In genomic region chr7:139886899-139887298, GRCh38 we compare ENCODE assay signal across 24 cellular contexts. TPM values are rescaled to one million over a fixed set of nuclear protein-coding genes. Genes with fewer than 3 reads are reported as not detected.
DNase-seq lines count a peak whose midpoint lies in the region; ATAC-seq, FAIRE-seq and TF ChIP-seq lines count a peak whose summit lies in the region.
"Had no signal": no experiment of that assay in that cellular context is flagged by ENCODE, and none has a peak within 500 bp of the region (broad histone marks: within the 10 kb centered on the region; RNA-seq: fewer than 3 reads in every experiment).

No MANE protein-coding gene starts in this region.

- no peak overlapping the region for H3K4me2 ChIP-seq in GM12878 (ENCODE audit: control insufficient read depth, insufficient read depth)
- H3K4me2 ChIP-seq: A549, KMS-11 had no signal

- H3K9ac ChIP-seq in GM12878 (ENCODE audit: control insufficient read depth, insufficient read depth, low read length), result no peak overlapping the region
- H3K9ac ChIP-seq: KMS-11 had no signal

- H3K9me3 Mint-ChIP-seq in stimulated activated effector memory CD8-positive, alpha-beta T cell treated with anti-CD3 and anti-CD28 coated beads, Interleukin-12 subunit alpha, Interleukin-12 subunit beta, amount 100 ng/mL, for 72 hours, result no peaks in the 10 kb centered on the region
- H3K9me3 Mint-ChIP-seq in CD4-positive, alpha-beta T cell, result no peaks in the 10 kb centered on the region

- no peaks in the 10 kb centered on the region for H3K79me2 ChIP-seq in GM12878 (ENCODE audit: control insufficient read depth, insufficient read depth, low read length)

- RAD21 ChIA-PET in GM12878 (lab: Charles Lee; ENCODE audit: unreplicated experiment), result interaction anchor here (1.8 to 1.9 kb wide), 2 partner anchors 30 to 240 kb away, joined by 7 to 8 read pairs; no protein-coding TSS in a partner anchor

- DNase-seq in GM18507 (ENCODE audit: extremely low spot score, insufficient read length, low read depth) (no peak), GM12878 (ENCODE audit: low read depth, low spot score) (no peak), mucosa of descending colon (no peak)
- DNase-seq in stimulated activated effector memory CD8-positive, alpha-beta T cell treated with anti-CD3 and anti-CD28 coated beads, Interleukin-12 subunit alpha, Interleukin-12 subunit beta, amount 100 ng/mL, for 72 hours (ENCODE audit: low spot score in 2 of 2), result no peak
- no peak for DNase-seq in CD4-positive, alpha-beta T cell
- DNase-seq: BE2C; CD4-positive, CD25-positive, alpha-beta regulatory T cell; COR-L47; GOT3; IMR-90; NCI-H1105; NCI-H146; NCI-H2029 treated with DMSO at 0.1 percent for 48 hours; NCI-H226; NCI-H510A treated with DMSO at 0.1 percent for 48 hours; NCI-H774; NK-92 treated with Interleukin-12 subunit alpha and Interleukin-12 subunit beta, amount 100 ng/mL, for 24 hours had no signal

- POLR2A ChIA-PET in GM12878 (lab: Charles Lee), result interaction anchor here (1.1 to 1.5 kb wide), 2 partner anchors 13 to 29 kb away, joined by 3 to 5 read pairs; no protein-coding TSS in a partner anchor
- POLR2A ChIA-PET in CD4-positive, alpha-beta T cell (lab: Charles Lee), result no interaction called here

- TF ChIP-seq RAD21 in GM12878 (IDR thresholded peaks at IDR 0.05; ENCODE audit: insufficient read depth, low read depth, low read length), result no peak

- H3K27me3 Mint-ChIP-seq in CD4-positive, alpha-beta T cell, result no peaks in the 10 kb centered on the region

- FAIRE-seq in GM18507 (lab: Jason Lieb, UNC) (peak; percentile 67), GM12878 (lab: Jason Lieb, UNC) (no peak)
- FAIRE-seq: A549 had no signal

- H3K4me3 Mint-ChIP-seq in stimulated activated effector memory CD8-positive, alpha-beta T cell treated with anti-CD3 and anti-CD28 coated beads, Interleukin-12 subunit alpha, Interleukin-12 subunit beta, amount 100 ng/mL, for 72 hours, result no peak overlapping the region
- no peak overlapping the region for H3K4me3 Mint-ChIP-seq in CD4-positive, alpha-beta T cell
- H3K4me3 Mint-ChIP-seq: CD4-positive, CD25-positive, alpha-beta regulatory T cell had no signal

- H4K20me1 ChIP-seq in GM12878 (ENCODE audit: control insufficient read depth, insufficient read depth), result no peaks in the 10 kb centered on the region

- H3K27ac Mint-ChIP-seq in stimulated activated effector memory CD8-positive, alpha-beta T cell treated with anti-CD3 and anti-CD28 coated beads, Interleukin-12 subunit alpha, Interleukin-12 subunit beta, amount 100 ng/mL, for 72 hours, result peak overlapping the region; percentile 38
- H3K27ac Mint-ChIP-seq in CD4-positive, alpha-beta T cell, result no peak overlapping the region
- H3K27ac Mint-ChIP-seq: CD4-positive, CD25-positive, alpha-beta regulatory T cell had no signal

- H3K27ac ChIP-seq in GM12878 (ENCODE audit: control insufficient read depth, insufficient read depth), result no peak overlapping the region
- no peak overlapping the region for H3K27ac ChIP-seq in CD4-positive, alpha-beta T cell (ENCODE audit: low read depth, low read length)
- H3K27ac ChIP-seq: A549, KMS-11 had no signal

- SMC1A ChIA-PET in GM12878 (lab: Charles Lee; ENCODE audit: uncharacterized antibody, unreplicated experiment), result interaction anchor here (0.6 to 3.5 kb wide), 8 partner anchors 11 to 240 kb away, joined by 3 to 15 read pairs (median 4); no protein-coding TSS in a partner anchor

- H3K36me3 ChIP-seq in GM12878 (ENCODE audit: control insufficient read depth in 2 of 2, insufficient read depth in 2 of 2, low read length in 1 of 2) (no peaks in the 10 kb centered on the region), mucosa of descending colon (ENCODE audit: low read depth) (no peaks in the 10 kb centered on the region)
- H3K36me3 ChIP-seq: BE2C had no signal

- 29% methylated on average over 2 of the region's 2 CpGs for WGBS in GM12878 (ENCODE audit: insufficient coverage, insufficient replicate concordance, low lambda C conversion rate, missing lambda C conversion rate)

- H2AFZ ChIP-seq in GM12878 (ENCODE audit: control insufficient read depth, low read depth, low read length), result no peak overlapping the region

- intact Hi-C loops in GM12878 (cut with micrococcal nuclease; ENCODE audit: unreplicated experiment) (loop anchor here (5.0 kb wide), 1 partner anchor 240 kb away; no protein-coding TSS in a partner anchor), mucosa of descending colon (cut with DNase I, micrococcal nuclease) (no loop called here)
- intact Hi-C loops in CD4-positive, alpha-beta T cell (cut with DNase I, micrococcal nuclease), result no loop called here

- in situ Hi-C loops in GM12878 (cut with MboI), result no loop called here

- no peak for TF ChIP-seq POLR2A in GM12878 (IDR thresholded peaks at IDR 0.05; ENCODE audit: low read depth, low read length)

- BruUV-seq in GM12878 (replicated peaks; lab: Mats Ljungman, UMichigan), result no TSS peak

- H3K27me3 ChIP-seq in GM12878 (replicated peaks in 1 of 2; ENCODE audit: control insufficient read depth in 2 of 2, insufficient read depth in 2 of 2, low read length in 1 of 2), result no peaks in the 10 kb centered on the region
- no peaks in the 10 kb centered on the region for H3K27me3 ChIP-seq in CD4-positive, alpha-beta T cell (ENCODE audit: control insufficient read depth, insufficient read depth, low read length)

- H3K36me3 Mint-ChIP-seq in stimulated activated effector memory CD8-positive, alpha-beta T cell treated with anti-CD3 and anti-CD28 coated beads, Interleukin-12 subunit alpha, Interleukin-12 subunit beta, amount 100 ng/mL, for 72 hours, result no peaks in the 10 kb centered on the region
- H3K36me3 Mint-ChIP-seq in CD4-positive, alpha-beta T cell (ENCODE audit: low read depth), result no peaks in the 10 kb centered on the region
- H3K36me3 Mint-ChIP-seq: CD4-positive, CD25-positive, alpha-beta regulatory T cell had no signal

- H3K4me1 Mint-ChIP-seq in stimulated activated effector memory CD8-positive, alpha-beta T cell treated with anti-CD3 and anti-CD28 coated beads, Interleukin-12 subunit alpha, Interleukin-12 subunit beta, amount 100 ng/mL, for 72 hours, result peaks cover 27% of the 10 kb centered on the region
- no peaks in the 10 kb centered on the region for H3K4me1 Mint-ChIP-seq in CD4-positive, alpha-beta T cell (ENCODE audit: low read depth)
- H3K4me1 Mint-ChIP-seq: CD4-positive, CD25-positive, alpha-beta regulatory T cell had no signal

- H3K9me3 ChIP-seq in GM12878 (replicated peaks; ENCODE audit: control insufficient read depth, insufficient read depth, low read length) (no peaks in the 10 kb centered on the region; the same call in 2 of the 3 replicates), mucosa of descending colon (no peaks in the 10 kb centered on the region)
- H3K9me3 ChIP-seq in CD4-positive, alpha-beta T cell (ENCODE audit: control insufficient read depth, low read length), result no peaks in the 10 kb centered on the region
- H3K9me3 ChIP-seq: A549, BE2C had no signal

- ATAC-seq in HG02588 (IDR thresholded peaks at IDR 0.05; ENCODE audit: unreplicated experiment) (peak; percentile 55), GM12878 (peak; percentile 26; the same call in 2 of the 3 replicates), mucosa of descending colon (no peak), HG03469 (IDR thresholded peaks at IDR 0.05; ENCODE audit: unreplicated experiment) (no peak)
- no peak for ATAC-seq in stimulated activated effector memory CD8-positive, alpha-beta T cell treated with anti-CD3 and anti-CD28 coated beads, Interleukin-12 subunit alpha, Interleukin-12 subunit beta, amount 100 ng/mL, for 72 hours
- no peak for ATAC-seq in CD4-positive, alpha-beta T cell (ENCODE audit: poor library complexity)
- ATAC-seq: A549, HCT116, Panc1, SK-N-SH treated with all-trans-retinoic acid at 6 μM for 48 hours had no signal

- H3K4me1 ChIP-seq in GM12878 (ENCODE audit: control insufficient read depth, insufficient read depth, low read length) (no peaks in the 10 kb centered on the region), mucosa of descending colon (ENCODE audit: low read depth) (no peaks in the 10 kb centered on the region)
- H3K4me1 ChIP-seq: A549, BE2C had no signal

- TF ChIP-seq EP300 in GM12878 (IDR thresholded peaks at IDR 0.05; ENCODE audit: borderline replicate concordance in 1 of 2, control insufficient read depth in 1 of 2, low read depth in 2 of 2, low read length in 2 of 2), result no peak

- TF ChIP-seq CTCF in GM12878 (IDR thresholded peaks at IDR 0.05 in 2 of 3, conservative IDR thresholded peaks at IDR 0.05 in 1 of 3; ENCODE audit: control insufficient read depth in 2 of 3, extremely low read depth in 1 of 3, insufficient read depth in 1 of 3, low read depth in 3 of 3, low read length in 3 of 3) (no peak), mucosa of descending colon (IDR thresholded peaks at IDR 0.05) (no peak)
- no peak for TF ChIP-seq CTCF in CD4-positive, alpha-beta T cell (IDR thresholded peaks at IDR 0.05)

- CTCF ChIA-PET in GM12878 (lab: Yijun Ruan, JAX), result interaction anchor here (1.1 to 1.4 kb wide), 2 partner anchors 24 to 36 kb away, joined by 3 to 4 read pairs; no protein-coding TSS in a partner anchor
- CTCF ChIA-PET in CD4-positive, alpha-beta T cell (lab: Charles Lee), result no interaction called here

- no peak overlapping the region for H3K4me3 ChIP-seq in GM12878
- no peak overlapping the region for H3K4me3 ChIP-seq in mucosa of descending colon
- H3K4me3 ChIP-seq: A549 had no signal

TF ChIP-seq in GM12878, 131 proteins besides CTCF, POLR2A, EP300 and RAD21:
- TF ChIP-seq CREB1 (IDR thresholded peaks at IDR 0.05; ENCODE audit: low read depth) (no peak), ZNF24 (IDR thresholded peaks at IDR 0.05) (no peak), RB1 (IDR thresholded peaks at IDR 0.05; ENCODE audit: borderline replicate concordance) (no peak), IKZF1 (conservative IDR thresholded peaks at IDR 0.05) (peak; percentile 53; the same call in 1 of the 2 replicates)

RNA-seq across cellular contexts. Expression of gene TBXAS1, which starts 57.8 kb away (rescaled TPM):
- 57.2 and 58.6 TPM in 2 replicates for total RNA-seq in GM12878 (2013; cell fraction: nucleolus; rRNA removed)
- 32.5 and 32.7 TPM in 2 replicates for total RNA-seq in GM12878 (2014; rRNA removed)
- 20.0 and 20.4 TPM in 2 replicates for total RNA-seq in GM12878 (2014; rRNA removed; fragmentation: Illumina TruSeq; extraction: Trizol)
- 20.0 and 20.7 TPM in 2 replicates for total RNA-seq in GM12878 (2021)
- 12.6 TPM for polyA plus RNA-seq in GM12878 (2011; ENCODE audit: low read depth)
- 1.4 and 1.5 TPM in 2 replicates for polyA plus RNA-seq in GM12878 (2011; rRNA removed)
- polyA plus RNA-seq in GM12878 (2011; cell fraction: cytosol; rRNA removed), result 0.69 and 1.4 TPM in 2 replicates
- polyA plus RNA-seq in GM12878 (2011; cell fraction: nucleus; rRNA removed), result 1.6 and 1.8 TPM in 2 replicates
- polyA plus RNA-seq in GM12878 (2012), result 12.1 and 20.6 TPM in 2 replicates
- polyA plus RNA-seq in GM12878 (2014; fragmentation: Illumina TruSeq; extraction: Trizol), result 22.8 and 35.4 TPM in 2 replicates
- polyA plus RNA-seq in GM12878 (2014; fragmentation: Nextera tagmentation; extraction: Ambion mirVana), result 1 to 10 TPM; 6.8 to 8.3 TPM
- polyA plus RNA-seq in GM12878 (2014; rRNA removed), result 21.6 and 22.0 TPM in 2 replicates
- 10 to 100 TPM; 12.0 to 12.2 TPM for polyA plus RNA-seq in GM12878 (2016; fragmentation: Nextera tagmentation; extraction: Ambion mirVana)
- polyA minus RNA-seq in GM12878 (2011; rRNA and poly(A)+ RNA removed), result 0.62 TPM in 1 of 2 replicates, not detected in the other
- polyA minus RNA-seq in GM12878 (2011; cell fraction: cytosol; rRNA and poly(A)+ RNA removed), result not detected in 2 replicates
- 0.24 TPM in 1 of 2 replicates, not detected in the other for polyA minus RNA-seq in GM12878 (2011; cell fraction: nucleus; rRNA and poly(A)+ RNA removed)
- total RNA-seq in mucosa of descending colon, result 10 to 100 TPM in 1 of 3 donors, 1 to 10 TPM in 2; 9.4 to 15.6 (median 9.7) TPM
- total RNA-seq in CD4-positive, alpha-beta T cell, result 1 to 10 TPM; 5.5 to 6.0 TPM

Comparison
In these comparisons a context has a peak if more than half of its experiments do, and no peak if none do; other contexts are left out.
1. ATAC-seq: peak in HG02588 (single experiment) and GM12878 (single experiment); none in stimulated activated effector memory CD8-positive, alpha-beta T cell treated with anti-CD3 and anti-CD28 coated beads, Interleukin-12 subunit alpha, Interleukin-12 subunit beta, amount 100 ng/mL, for 72 hours (single experiment), mucosa of descending colon (single experiment), HG03469 (single experiment) and CD4-positive, alpha-beta T cell (single experiment).